In genomic region chr11:111851067-111851466, GRCh38 we compare ENCODE assay signal across 24 cellular contexts.
"Had no signal": no experiment of that assay in that cellular context is flagged by ENCODE, and none has a peak within 500 bp of the region (broad histone marks: within the 10 kb centered on the region; RNA-seq: fewer than 3 reads in every experiment).

No MANE protein-coding gene starts in this region.

- H3K79me2 ChIP-seq: hepatocyte had no signal

- H3K27me3 ChIP-seq: dorsolateral prefrontal cortex, esophagus muscularis mucosa, foreskin keratinocyte, gastroesophageal sphincter, heart left ventricle, hepatocyte, left lung had no signal

- H3K4me1 Mint-ChIP-seq: immature natural killer cell, memory B cell had no signal

- FAIRE-seq: colon, frontal cortex, kidney had no signal

- H3K27ac ChIP-seq: coronary artery, epithelial cell of prostate, esophagus muscularis mucosa, foreskin keratinocyte, gastroesophageal sphincter, heart left ventricle, hepatocyte, left lung, lower lobe of right lung had no signal

- H3K4me3 ChIP-seq: coronary artery, dorsolateral prefrontal cortex, esophagus muscularis mucosa, gastroesophageal sphincter, heart left ventricle, hepatocyte, left lung, lower lobe of right lung had no signal

- H3K4me3 Mint-ChIP-seq: immature natural killer cell; memory B cell; naive thymus-derived CD4-positive, alpha-beta T cell had no signal

- H3K4me2 ChIP-seq: hepatocyte had no signal

- H2AFZ ChIP-seq: hepatocyte had no signal

- H3K9me3 ChIP-seq: esophagus muscularis mucosa, gastroesophageal sphincter, heart left ventricle, left lung, lower lobe of right lung had no signal

- H3K4me1 ChIP-seq: foreskin keratinocyte had no signal

- H3K27ac Mint-ChIP-seq: memory B cell; naive thymus-derived CD4-positive, alpha-beta T cell had no signal

- DNase-seq: dorsolateral prefrontal cortex; effector CD4-positive, alpha-beta T cell; effector memory CD4-positive, alpha-beta T cell; foreskin keratinocyte; heart left ventricle; hypothalamus; immature natural killer cell; islet precursor cell; kidney; left colon; left lung; left ventricle myocardium superior; lower lobe of right lung; mesendoderm; midbrain; naive thymus-derived CD4-positive, alpha-beta T cell had no signal

- H3K27me3 Mint-ChIP-seq: memory B cell; naive thymus-derived CD4-positive, alpha-beta T cell had no signal

- H3K9me3 Mint-ChIP-seq: immature natural killer cell; memory B cell; naive thymus-derived CD4-positive, alpha-beta T cell had no signal
